9 cellular contexts compared by ENCODE assay signal in the genomic region with DNA sequence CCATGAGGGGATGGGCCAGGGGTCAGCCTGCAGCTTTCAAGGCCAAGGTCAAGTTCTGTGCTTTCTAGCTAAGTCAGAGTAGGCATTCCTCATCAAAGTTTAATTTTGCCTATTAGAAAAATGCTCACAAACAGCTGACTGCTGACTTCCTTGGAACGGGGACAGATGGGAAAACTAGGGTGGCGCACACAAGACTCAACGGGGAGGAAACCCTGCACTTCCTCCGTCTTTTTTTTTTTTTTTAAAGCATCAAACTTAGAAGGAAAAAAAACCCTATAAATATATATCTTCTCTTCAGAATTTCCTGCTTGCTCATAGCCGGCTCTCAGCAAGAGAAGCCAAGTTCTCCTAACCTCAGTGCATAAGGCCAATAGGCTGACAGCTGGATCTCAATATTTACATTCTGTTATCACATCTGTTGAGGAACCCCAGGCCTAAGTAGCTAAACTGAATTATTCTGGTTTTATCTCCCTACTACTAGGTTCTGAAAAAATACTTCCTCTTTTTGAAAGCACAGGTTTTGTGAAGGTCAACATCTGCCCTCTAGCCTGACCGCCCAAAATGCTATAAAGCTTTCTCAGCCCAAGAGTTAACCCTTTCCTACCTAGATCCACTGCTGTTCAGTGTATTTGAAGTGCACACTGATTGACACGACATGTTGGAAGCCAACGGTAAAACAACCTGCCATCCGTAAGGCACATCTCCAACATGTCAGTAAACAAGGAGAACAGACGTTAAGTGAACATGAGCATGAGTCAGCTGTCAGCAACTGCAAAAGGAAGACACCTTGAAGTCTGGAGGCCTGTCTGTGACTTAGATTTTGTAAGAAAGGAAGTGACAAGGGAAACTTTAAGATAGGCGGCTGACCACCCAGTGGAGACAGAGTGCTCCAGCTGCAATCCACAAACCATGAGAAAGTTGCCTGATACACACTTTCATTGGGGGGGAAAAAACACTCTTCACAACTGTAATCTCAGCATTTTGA.
A peak's percentile ranks its signal among the peaks of the same experiment; 100 is the strongest.
DNase-seq lines count a peak whose midpoint lies in the region; ATAC-seq and TF ChIP-seq lines count a peak whose summit lies in the region.
"Had no signal": no experiment of that assay in that cellular context is flagged by ENCODE, and none has a peak within 500 bp of the region (broad histone marks: within the 10 kb centered on the region; RNA-seq: fewer than 3 reads in every experiment).

No MANE protein-coding gene starts in this region.

- TF ChIP-seq CTCF in left lung (IDR thresholded peaks at IDR 0.05), result no peak

- no peaks in the 10 kb centered on the region for H3K36me3 Mint-ChIP-seq in activated T-helper 2 cell treated with anti-CD3 and anti-CD28 coated beads, Interferon-gamma antibody, Interleukin-2, Interleukin-4, amounts not matched to agents 10 μg/mL and 5 μg/mL and 100 μg/mL, durations not matched to agents 14 hours and 24 hours and 36 hours (ENCODE audit: low read depth)

- H3K4me1 ChIP-seq in mesodermal cell (ENCODE audit: control insufficient read depth, insufficient read depth, low read length, poor library complexity, severe bottlenecking) (peaks cover 7% of the 10 kb centered on the region), left lung (peaks cover 0 to 14% of the 10 kb centered on the region in 2 donors)

- H3K36me3 ChIP-seq in mesodermal cell (ENCODE audit: control insufficient read depth, insufficient read depth, low read length) (no peaks in the 10 kb centered on the region), left lung (no peaks in the 10 kb centered on the region)

- peaks cover 3% of the 10 kb centered on the region for H3K4me1 Mint-ChIP-seq in activated T-helper 2 cell treated with anti-CD3 and anti-CD28 coated beads, Interferon-gamma antibody, Interleukin-2, Interleukin-4, amounts not matched to agents 10 μg/mL and 5 μg/mL and 100 μg/mL, durations not matched to agents 14 hours and 24 hours and 36 hours (ENCODE audit: low read depth)

- no peak overlapping the region for H3K4me3 Mint-ChIP-seq in activated T-helper 2 cell treated with anti-CD3 and anti-CD28 coated beads, Interferon-gamma antibody, Interleukin-2, Interleukin-4, amounts not matched to agents 10 μg/mL and 5 μg/mL and 100 μg/mL, durations not matched to agents 14 hours and 24 hours and 36 hours (ENCODE audit: low read depth)

- no peaks in the 10 kb centered on the region for H3K27me3 Mint-ChIP-seq in activated T-helper 2 cell treated with anti-CD3 and anti-CD28 coated beads, Interferon-gamma antibody, Interleukin-2, Interleukin-4, amounts not matched to agents 10 μg/mL and 5 μg/mL and 100 μg/mL, durations not matched to agents 14 hours and 24 hours and 36 hours (ENCODE audit: low read depth)

- H3K9me3 ChIP-seq in mesodermal cell (ENCODE audit: control insufficient read depth, low read length), result no peaks in the 10 kb centered on the region
- H3K9me3 ChIP-seq in left lung, result no peaks in the 10 kb centered on the region

- whole genome bisulfite sequencing in mesodermal cell (ENCODE audit: insufficient coverage in 2 of 2), 2 experiments, result 68 to 71% methylated on average over 6 to 10 of the region's 11 CpGs

- H3K27me3 ChIP-seq in left lung, result no peaks in the 10 kb centered on the region

- ATAC-seq in HG02943 (IDR thresholded peaks at IDR 0.05; ENCODE audit: low read depth, unreplicated experiment) (peak; percentile 60), left lung (no peak), HG03571 (IDR thresholded peaks at IDR 0.05; ENCODE audit: unreplicated experiment) (no peak)

- H3K27ac ChIP-seq in mesodermal cell (ENCODE audit: low read depth, low read length, severe bottlenecking) (peak overlapping the region; percentile 45), left lung (peak overlapping the region in 1 of 2 donors; percentile 23)

- H3K4me3 ChIP-seq in mesodermal cell (ENCODE audit: extremely low read depth, insufficient read depth, low read length, poor library complexity, severe bottlenecking) (no peak overlapping the region), left lung (no peak overlapping the region)

- no peak overlapping the region for H3K27ac Mint-ChIP-seq in activated T-helper 2 cell treated with anti-CD3 and anti-CD28 coated beads, Interferon-gamma antibody, Interleukin-2, Interleukin-4, amounts not matched to agents 10 μg/mL and 5 μg/mL and 100 μg/mL, durations not matched to agents 14 hours and 24 hours and 36 hours

- peak; percentile 1 for DNase-seq in NCI-H510A treated with DMSO at 0.1 percent for 48 hours (lab: John Stamatoyannopoulos, UW)
- no peak for DNase-seq in NCI-H510A (lab: John Stamatoyannopoulos, UW)
- DNase-seq in RPMI8226, result peak; percentile 86
- no peak for DNase-seq in left lung
- DNase-seq in activated T-helper 2 cell treated with anti-CD3 and anti-CD28 coated beads, Interferon-gamma antibody, Interleukin-2, Interleukin-4, amounts not matched to agents 10 μg/mL and 5 μg/mL and 100 μg/mL, durations not matched to agents 14 hours and 24 hours and 36 hours (ENCODE audit: low spot score), result no peak
- DNase-seq: NCI-H187 had no signal

- intact Hi-C loops in left lung (cut with DNase I), result no loop called here
- intact Hi-C loops in activated T-helper 2 cell treated with anti-CD3 and anti-CD28 coated beads, Interferon-gamma antibody, Interleukin-2, Interleukin-4, amounts not matched to agents 10 μg/mL and 5 μg/mL and 100 μg/mL, durations not matched to agents 14 hours and 24 hours and 36 hours (cut with micrococcal nuclease), result no loop called here

- H3K9me3 Mint-ChIP-seq in activated T-helper 2 cell treated with anti-CD3 and anti-CD28 coated beads, Interferon-gamma antibody, Interleukin-2, Interleukin-4, amounts not matched to agents 10 μg/mL and 5 μg/mL and 100 μg/mL, durations not matched to agents 14 hours and 24 hours and 36 hours, result peaks cover 6% of the 10 kb centered on the region

Comparison
In these comparisons a context has a peak if more than half of its experiments do, and no peak if none do; other contexts are left out.
1. DNase-seq: peak in NCI-H510A treated with DMSO at 0.1 percent for 48 hours (single experiment) and RPMI8226 (single experiment); none in NCI-H510A (single experiment), left lung (0 of 2) and activated T-helper 2 cell treated with anti-CD3 and anti-CD28 coated beads, Interferon-gamma antibody, Interleukin-2, Interleukin-4, amounts not matched to agents 10 μg/mL and 5 μg/mL and 100 μg/mL, durations not matched to agents 14 hours and 24 hours and 36 hours (single experiment).